Comparison of ENCODE assay signal across 34 cellular contexts in genomic region chr6:16716450-16716858, GRCh38. TPM values are rescaled to one million over a fixed set of nuclear protein-coding genes. Genes with fewer than 3 reads are reported as not detected.
"Had no signal": no experiment of that assay in that cellular context is flagged by ENCODE, and none has a peak within 500 bp of the region (broad histone marks: within the 10 kb centered on the region; RNA-seq: fewer than 3 reads in every experiment).

No MANE protein-coding gene starts in this region.

- H3K4me2 ChIP-seq: PC-9 had no signal

- H3K4me1 ChIP-seq: breast epithelium had no signal

- H3K36me3 ChIP-seq: breast epithelium, MG63, SJCRH30 had no signal

- H3K9me3 Mint-ChIP-seq: activated CD4-positive, alpha-beta memory T cell treated with anti-CD3 and anti-CD28 coated beads, Interleukin-2, amount 10 ng/mL, durations not matched to agents 7 days and 5 days; activated naive CD4-positive, alpha-beta T cell treated with anti-CD3 and anti-CD28 coated beads, Interleukin-2, amount 50 U/mL, for 24 hours; activated naive CD8-positive, alpha-beta T cell treated with anti-CD3 and anti-CD28 coated beads, Interleukin-2, amount 10 ng/mL, durations not matched to agents 7 days and 5 days; activated T-cell treated with anti-CD3 and anti-CD28 coated beads, Interleukin-2, amount 50 U/mL, for 72 hours; activated T-helper 2 cell treated with anti-CD3 and anti-CD28 coated beads, Interferon-gamma antibody, Interleukin-2, Interleukin-4, amounts not matched to agents 10 μg/mL and 5 μg/mL and 100 μg/mL, durations not matched to agents 14 hours and 24 hours and 36 hours; T-helper 1 cell treated with Interleukin-12 subunit alpha and Interleukin-12 subunit beta and Interleukin-4 antibody, amounts not matched to agents 30 μg/mL and 1 μg/mL, for 36 hours; T-helper 2 cell treated with Interferon-gamma antibody and Interleukin-4, amounts not matched to agents 5 μg/mL and 100 μg/mL, for 36 hours had no signal

- H3K9me3 ChIP-seq: body of pancreas, breast epithelium, MG63, SJCRH30 had no signal

- H2AFZ ChIP-seq: PC-9 had no signal

- DNase-seq: activated CD4-positive, alpha-beta memory T cell treated with anti-CD3 and anti-CD28 coated beads, Interleukin-2, amount 10 ng/mL, durations not matched to agents 7 days and 5 days; activated CD4-positive, alpha-beta T cell treated with anti-CD3 and anti-CD28 coated beads for 48 hours; activated CD8-positive, alpha-beta memory T cell treated with anti-CD3 and anti-CD28 coated beads for 24 hours; activated CD8-positive, alpha-beta memory T cell treated with anti-CD3 and anti-CD28 coated beads, Interleukin-2, amount 10 ng/mL, durations not matched to agents 7 days and 5 days; activated gamma-delta T cell; activated naive CD4-positive, alpha-beta T cell treated with Interleukin-2 at 50 U/mL for 16 hours; activated naive CD8-positive, alpha-beta T cell treated with anti-CD3 and anti-CD28 coated beads, Interleukin-2, amount 10 ng/mL, durations not matched to agents 7 days and 5 days; activated T-cell treated with anti-CD3 and anti-CD28 coated beads, Interleukin-2, amount 50 U/mL, for 1 hour; activated T-cell treated with anti-CD3 and anti-CD28 coated beads, Interleukin-2, amount 50 U/mL, for 72 hours; body of pancreas; cerebellar nuclear complex; Kasumi-1; KG1; MG63; NCI-H1092; NCI-H1436 treated with DMSO at 0.1 percent for 48 hours; NCI-H1694 treated with DMSO at 0.1 percent for 48 hours; NCI-H2029; NCI-H345; NCI-H524 treated with DMSO at 0.1 percent for 48 hours; NK-92 treated with Interleukin-12 subunit alpha and Interleukin-12 subunit beta, amount 100 ng/mL, for 24 hours; PC-9; SHP77; SJCRH30 had no signal

- H3K4me3 ChIP-seq: body of pancreas, breast epithelium, MG63, PC-9, SJCRH30, SK-N-MC had no signal

- H3K27ac Mint-ChIP-seq: activated CD4-positive, alpha-beta memory T cell treated with anti-CD3 and anti-CD28 coated beads, Interleukin-2, amount 10 ng/mL, durations not matched to agents 7 days and 5 days; activated CD8-positive, alpha-beta memory T cell treated with anti-CD3 and anti-CD28 coated beads, Interleukin-2, amount 10 ng/mL, durations not matched to agents 7 days and 5 days; activated naive CD8-positive, alpha-beta T cell treated with anti-CD3 and anti-CD28 coated beads, Interleukin-2, amount 10 ng/mL, durations not matched to agents 7 days and 5 days; activated T-cell treated with anti-CD3 and anti-CD28 coated beads, Interleukin-2, amount 50 U/mL, for 72 hours; T-helper 1 cell treated with Interleukin-12 subunit alpha and Interleukin-12 subunit beta and Interleukin-4 antibody, amounts not matched to agents 30 μg/mL and 1 μg/mL, for 36 hours; T-helper 2 cell treated with Interferon-gamma antibody and Interleukin-4, amounts not matched to agents 5 μg/mL and 100 μg/mL, for 36 hours had no signal

- FAIRE-seq: astrocyte, TTC549 had no signal

- H3K27me3 Mint-ChIP-seq: activated CD4-positive, alpha-beta memory T cell treated with anti-CD3 and anti-CD28 coated beads, Interleukin-2, amount 10 ng/mL, durations not matched to agents 7 days and 5 days; activated CD8-positive, alpha-beta memory T cell treated with anti-CD3 and anti-CD28 coated beads, Interleukin-2, amount 10 ng/mL, durations not matched to agents 7 days and 5 days; activated naive CD4-positive, alpha-beta T cell treated with anti-CD3 and anti-CD28 coated beads, Interleukin-2, amount 50 U/mL, for 24 hours; activated naive CD8-positive, alpha-beta T cell treated with anti-CD3 and anti-CD28 coated beads, Interleukin-2, amount 10 ng/mL, durations not matched to agents 7 days and 5 days had no signal

- H3K4me3 Mint-ChIP-seq: activated CD4-positive, alpha-beta memory T cell treated with anti-CD3 and anti-CD28 coated beads, Interleukin-2, amount 10 ng/mL, durations not matched to agents 7 days and 5 days; activated CD8-positive, alpha-beta memory T cell treated with anti-CD3 and anti-CD28 coated beads, Interleukin-2, amount 10 ng/mL, durations not matched to agents 7 days and 5 days; activated naive CD4-positive, alpha-beta T cell treated with anti-CD3 and anti-CD28 coated beads, Interleukin-2, amount 50 U/mL, for 24 hours; activated naive CD8-positive, alpha-beta T cell treated with anti-CD3 and anti-CD28 coated beads, Interleukin-2, amount 10 ng/mL, durations not matched to agents 7 days and 5 days; activated T-cell treated with anti-CD3 and anti-CD28 coated beads, Interleukin-2, amount 50 U/mL, for 72 hours; T-helper 1 cell treated with Interleukin-12 subunit alpha and Interleukin-12 subunit beta and Interleukin-4 antibody, amounts not matched to agents 30 μg/mL and 1 μg/mL, for 36 hours; T-helper 2 cell treated with Interferon-gamma antibody and Interleukin-4, amounts not matched to agents 5 μg/mL and 100 μg/mL, for 36 hours had no signal

- H3K27me3 ChIP-seq: body of pancreas, breast epithelium, MG63, SJCRH30 had no signal

- H3K27ac ChIP-seq: body of pancreas, PC-9, SJCRH30, SK-N-MC had no signal

- ATAC-seq: activated CD4-positive, CD25-positive, alpha-beta regulatory T cell treated with anti-CD3 and anti-CD28 coated beads, Interleukin-2, amount 50 U/mL, for 24 hours; activated CD8-positive, alpha-beta memory T cell treated with anti-CD3 and anti-CD28 coated beads, Interleukin-2, amount 10 ng/mL, durations not matched to agents 7 days and 5 days; activated T-cell treated with anti-CD3 and anti-CD28 coated beads, Interleukin-2, amount 50 U/mL, for 72 hours; body of pancreas had no signal

RNA-seq across cellular contexts. Expression of gene ATXN1, which starts 44.8 kb away (rescaled TPM):
- total RNA-seq: OCI-LY7 had no signal
